8 cellular contexts compared by ENCODE assay signal in the genomic region with DNA sequence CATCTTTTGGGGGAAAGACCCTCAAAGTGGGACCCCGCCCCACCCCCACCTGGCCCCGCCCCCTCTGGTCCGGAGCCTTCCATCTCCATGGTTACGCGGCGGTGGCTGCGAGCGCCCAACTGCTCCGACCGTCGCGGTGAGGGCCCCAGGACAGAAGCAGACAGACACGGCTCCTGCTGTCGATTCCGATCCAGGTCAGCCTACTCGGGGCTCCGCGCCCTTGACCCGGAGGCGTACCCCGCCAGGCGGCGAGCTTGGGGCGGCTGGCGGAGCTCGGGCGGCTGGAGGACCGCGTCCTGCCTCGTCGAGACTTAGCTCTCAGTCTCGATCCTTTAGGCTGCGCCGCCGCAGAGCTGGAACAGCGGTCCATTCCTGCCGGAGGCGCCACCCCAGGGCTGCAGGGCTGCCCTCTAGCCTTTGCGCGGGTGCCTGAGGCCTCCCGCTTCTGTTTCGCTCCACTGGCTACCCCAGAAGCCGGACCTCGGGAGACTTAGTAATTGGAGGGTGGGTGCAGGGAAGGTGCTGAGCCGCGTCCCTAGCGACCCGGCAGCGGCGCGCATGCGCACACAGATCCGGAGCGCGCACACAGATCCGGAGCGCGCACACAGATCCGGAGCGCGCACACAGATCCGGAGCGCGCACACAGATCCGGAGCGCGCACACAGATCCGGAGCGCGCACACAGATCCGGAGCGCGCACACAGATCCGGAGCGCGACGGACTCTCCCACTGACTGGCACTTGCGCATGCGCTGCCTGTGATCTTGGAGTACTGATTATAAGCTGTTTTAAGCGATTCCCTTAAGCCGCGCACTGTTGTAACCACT. TPM values are rescaled to one million over a fixed set of nuclear protein-coding genes. Genes with fewer than 3 reads are reported as not detected.
DNase-seq lines count a peak whose midpoint lies in the region; ATAC-seq and TF ChIP-seq lines count a peak whose summit lies in the region.

A gene with protein sequence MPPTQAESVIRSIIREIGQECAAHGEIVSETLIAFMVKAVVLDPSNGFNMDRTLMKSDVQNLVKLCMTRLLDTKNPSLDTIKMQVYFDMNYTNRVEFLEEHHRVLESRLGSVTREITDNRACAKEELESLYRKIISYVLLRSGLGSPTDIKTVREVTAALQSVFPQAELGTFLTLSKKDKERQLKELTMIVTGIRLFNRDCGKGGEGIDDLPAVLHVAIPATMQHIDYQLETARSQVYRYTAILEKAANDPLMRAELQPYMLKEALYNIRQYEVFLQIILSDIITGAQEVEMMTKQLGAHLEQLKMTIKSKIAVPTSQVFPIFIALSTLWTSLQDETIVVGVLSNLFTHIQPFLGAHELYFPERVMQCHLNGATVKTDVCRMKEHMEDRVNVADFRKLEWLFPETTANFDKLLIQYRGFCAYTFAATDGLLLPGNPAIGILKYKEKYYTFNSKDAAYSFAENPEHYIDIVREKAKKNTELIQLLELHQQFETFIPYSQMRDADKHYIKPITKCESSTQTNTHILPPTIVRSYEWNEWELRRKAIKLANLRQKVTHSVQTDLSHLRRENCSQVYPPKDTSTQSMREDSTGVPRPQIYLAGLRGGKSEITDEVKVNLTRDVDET (plus strand): TSS at position 77 of the 825 bp plus-strand sequence. CDS start 1,868 bp downstream, outside the sequence.

- no peaks in the 10 kb centered on the region for H3K9me3 Mint-ChIP-seq in activated naive CD8-positive, alpha-beta T cell (ENCODE audit: low read depth)
- H3K9me3 Mint-ChIP-seq in glutamatergic neuron (ENCODE audit: unreplicated experiment) (peaks cover 2% of the 10 kb centered on the region), osteocyte (ENCODE audit: unreplicated experiment) (no peaks in the 10 kb centered on the region)

- peak within 1 kb of the TSS; percentile 90 for H3K4me3 Mint-ChIP-seq in activated naive CD8-positive, alpha-beta T cell
- peak within 1 kb of the TSS; percentile 95 for H3K4me3 Mint-ChIP-seq in glutamatergic neuron (ENCODE audit: unreplicated experiment)
- peak within 1 kb of the TSS; percentile 86 for H3K4me3 Mint-ChIP-seq in osteocyte (ENCODE audit: unreplicated experiment)

- peaks cover 4% of the 10 kb centered on the region in 2 donors for H3K4me1 ChIP-seq in thoracic aorta (ENCODE audit: control insufficient read depth in 1 of 2, low read depth in 2 of 2)

- no peak for TF ChIP-seq POLR2A in NB4 (IDR thresholded peaks at IDR 0.05; ENCODE audit: extremely low read depth, insufficient read length)

- peak; percentile 85 for ATAC-seq in HG02571 (IDR thresholded peaks at IDR 0.05; ENCODE audit: unreplicated experiment)
- peak; percentile 84 for ATAC-seq in thoracic aorta (ENCODE audit: insufficient number of reproducible peaks, low FRiP score, low read depth)

- H3K27ac ChIP-seq in thoracic aorta: peak within 1 kb of the TSS; percentile 59 to 66

- H3K4me3 ChIP-seq in GM06990 (replicated peaks; ENCODE audit: low read depth, low read length) (peak within 1 kb of the TSS; percentile 86), NB4 (ENCODE audit: low read depth, low read length) (peak within 1 kb of the TSS; percentile 73), thoracic aorta (peak within 1 kb of the TSS; percentile 85)

- TF ChIP-seq CTCF in GM06990 (IDR thresholded peaks at IDR 0.05; ENCODE audit: insufficient read depth, low read length, poor library complexity, severe bottlenecking): peak; percentile 33
- peak; percentile 16 for TF ChIP-seq CTCF in NB4 (IDR thresholded peaks at IDR 0.05; ENCODE audit: low read depth, low read length)
- no peak for TF ChIP-seq CTCF in glutamatergic neuron (IDR thresholded peaks at IDR 0.05; ENCODE audit: partially characterized antibody, unreplicated experiment)
- peak; percentile 29 for TF ChIP-seq CTCF in osteocyte (IDR thresholded peaks at IDR 0.05)
- TF ChIP-seq CTCF in thoracic aorta (IDR thresholded peaks at IDR 0.05): no peak

- H3K9me3 ChIP-seq in thoracic aorta: no peaks in the 10 kb centered on the region

- H3K27ac Mint-ChIP-seq in activated naive CD8-positive, alpha-beta T cell: peak within 1 kb of the TSS; percentile 22
- H3K27ac Mint-ChIP-seq in glutamatergic neuron (ENCODE audit: unreplicated experiment): peak within 1 kb of the TSS; percentile 93
- H3K27ac Mint-ChIP-seq in osteocyte (ENCODE audit: unreplicated experiment): peak within 1 kb of the TSS; percentile 56

- H3K36me3 Mint-ChIP-seq in activated naive CD8-positive, alpha-beta T cell: no peaks in the 10 kb centered on the region
- H3K36me3 Mint-ChIP-seq in glutamatergic neuron (ENCODE audit: unreplicated experiment) (no peaks in the 10 kb centered on the region), osteocyte (ENCODE audit: unreplicated experiment) (no peaks in the 10 kb centered on the region)

- peak; percentile 88 for DNase-seq in GM06990 (ENCODE audit: extremely low read depth, insufficient read length)
- peak; percentile 91 for DNase-seq in NB4 (ENCODE audit: low read depth)
- peak; percentile 39 for DNase-seq in SKM-1 (lab: John Stamatoyannopoulos, UW; ENCODE audit: unreplicated experiment)
- DNase-seq in glutamatergic neuron: peak; percentile 88
- peak; percentile 92 for DNase-seq in osteocyte (ENCODE audit: extremely low spot score, unreplicated experiment)
- DNase-seq in thoracic aorta (ENCODE audit: low spot score): peak; percentile 51

- no peaks in the 10 kb centered on the region for H3K27me3 ChIP-seq in GM06990 (replicated peaks; ENCODE audit: control insufficient read depth, insufficient read depth, low read length)
- no peaks in the 10 kb centered on the region for H3K27me3 ChIP-seq in thoracic aorta (replicated peaks; ENCODE audit: insufficient read depth)

- peaks cover 6% of the 10 kb centered on the region for H3K4me1 Mint-ChIP-seq in activated naive CD8-positive, alpha-beta T cell (ENCODE audit: low read depth)
- no peaks in the 10 kb centered on the region for H3K4me1 Mint-ChIP-seq in glutamatergic neuron (ENCODE audit: low read depth, unreplicated experiment)
- H3K4me1 Mint-ChIP-seq in osteocyte (ENCODE audit: unreplicated experiment): no peaks in the 10 kb centered on the region

- peaks cover 12% of the 10 kb centered on the region for H3K27me3 Mint-ChIP-seq in activated naive CD8-positive, alpha-beta T cell
- H3K27me3 Mint-ChIP-seq in glutamatergic neuron (ENCODE audit: unreplicated experiment): no peaks in the 10 kb centered on the region
- peaks cover 42% of the 10 kb centered on the region for H3K27me3 Mint-ChIP-seq in osteocyte (ENCODE audit: unreplicated experiment)

- H3K36me3 ChIP-seq in GM06990 (ENCODE audit: control insufficient read depth, insufficient read depth, low read length): no peaks in the 10 kb centered on the region
- no peaks in the 10 kb centered on the region for H3K36me3 ChIP-seq in thoracic aorta

RNA-seq across cellular contexts. Expression of the gene that starts here (rescaled TPM):
- 1.9 TPM for total RNA-seq in glutamatergic neuron (ENCODE audit: unreplicated experiment)
- total RNA-seq in osteocyte: 0.30 and 0.44 TPM in 2 replicates
- total RNA-seq in thoracic aorta: 1 to 10 TPM in 1 of 2 donors, not detected in 1; 2.8 TPM

Comparison
In these comparisons a context has a peak if more than half of its experiments do, and no peak if none do; other contexts are left out.
1. Peak in every context shown above with its lines: DNase-seq, ATAC-seq, H3K4me3 ChIP-seq and H3K27ac ChIP-seq.
2. Peak in DNase-seq in osteocyte; RNA of the gene not detected or under 1 TPM.
3. DNase-seq: peak in every context shown above with its lines; median percentile 92 in osteocyte; 91 in NB4; 88 in GM06990; 88 in glutamatergic neuron; 51 in thoracic aorta; 39 in SKM-1.
4. CTCF ChIP-seq: peak in GM06990 (single experiment), NB4 (single experiment) and osteocyte (single experiment); none in glutamatergic neuron (single experiment) and thoracic aorta (single experiment).
5. H3K27ac Mint-ChIP-seq: peak in every context shown above with its lines; median percentile 93 in glutamatergic neuron; 56 in osteocyte; 22 in activated naive CD8-positive, alpha-beta T cell.